1 cellular context compared by ENCODE assay signal in genomic region chr20:32524871-32525501, GRCh38.
A peak's percentile ranks its signal among the peaks of the same experiment; 100 is the strongest.
TF ChIP-seq lines count a peak whose summit lies in the region.

No MANE protein-coding gene starts in this region.

TF ChIP-seq in HepG2, 621 proteins besides CTCF, POLR2A, EP300 and RAD21:
- no peak for TF ChIP-seq ZNF44 (CRISPR knock-in tag; IDR thresholded peaks at IDR 0.05)
- TF ChIP-seq IKZF5 (CRISPR knock-in tag; IDR thresholded peaks at IDR 0.05), result no peak
- TF ChIP-seq ZFY (CRISPR knock-in tag; IDR thresholded peaks at IDR 0.05), result peak; percentile 10; the same call in 1 of the 2 replicates
- peak; percentile 30; the same call in 1 of the 2 replicates for TF ChIP-seq ZFP91 (CRISPR knock-in tag; IDR thresholded peaks at IDR 0.05; ENCODE audit: borderline replicate concordance)
- TF ChIP-seq HNRNPL (IDR thresholded peaks at IDR 0.05; ENCODE audit: low read depth, low read length), result peak; percentile 95
- TF ChIP-seq NR0B2 (CRISPR knock-in tag; IDR thresholded peaks at IDR 0.05), result peak; percentile 40; the same call in 1 of the 2 replicates
- peak; percentile 50 for TF ChIP-seq IKZF4 (CRISPR knock-in tag; IDR thresholded peaks at IDR 0.05; ENCODE audit: borderline replicate concordance, low read depth, not compliant biosample characterization)
- TF ChIP-seq RARG (CRISPR knock-in tag; IDR thresholded peaks at IDR 0.05; ENCODE audit: low read depth), result no peak
- peak; percentile 36; the same call in 1 of the 2 replicates for TF ChIP-seq ZNF768 (CRISPR knock-in tag; IDR thresholded peaks at IDR 0.05)
- peak; percentile 28; the same call in 1 of the 2 replicates for TF ChIP-seq LCORL (IDR thresholded peaks at IDR 0.05)
- no peak for TF ChIP-seq LCORL (CRISPR knock-in tag; IDR thresholded peaks at IDR 0.05)
- TF ChIP-seq ZNF891 (CRISPR knock-in tag; IDR thresholded peaks at IDR 0.05), result peak; percentile 70
- TF ChIP-seq EED (CRISPR knock-in tag; IDR thresholded peaks at IDR 0.05), result peak; percentile 31; the same call in 1 of the 2 replicates
- TF ChIP-seq ZNF264 (CRISPR knock-in tag; IDR thresholded peaks at IDR 0.05), result no peak
- peak; percentile 68; the same call in 1 of the 2 replicates for TF ChIP-seq ZBTB33 (CRISPR knock-in tag; IDR thresholded peaks at IDR 0.05)
- peak; percentile 85 for TF ChIP-seq HIC2 (CRISPR knock-in tag; IDR thresholded peaks at IDR 0.05; ENCODE audit: low read depth)
- no peak for TF ChIP-seq ZNF652 (CRISPR knock-in tag; IDR thresholded peaks at IDR 0.05; ENCODE audit: borderline replicate concordance, low read depth)
- no peak for TF ChIP-seq TCF7 (IDR thresholded peaks at IDR 0.05; ENCODE audit: low read depth)
- TF ChIP-seq SAFB2 (CRISPR knock-in tag; IDR thresholded peaks at IDR 0.05; ENCODE audit: borderline replicate concordance, low read depth), result peak; percentile 53; the same call in 1 of the 2 replicates
- TF ChIP-seq ZBTB38 (CRISPR knock-in tag; IDR thresholded peaks at IDR 0.05), result peak; percentile 69; the same call in 1 of the 2 replicates
- 0 out of 2 replicates have a peak, but pooled peaks have one; percentile 3 for TF ChIP-seq ZNF619 (CRISPR knock-in tag; IDR thresholded peaks at IDR 0.05)
- TF ChIP-seq MTA1 (CRISPR knock-in tag; IDR thresholded peaks at IDR 0.05; ENCODE audit: borderline replicate concordance), result peak; percentile 81; the same call in 1 of the 2 replicates
- TF ChIP-seq DPF2 (CRISPR knock-in tag; IDR thresholded peaks at IDR 0.05; ENCODE audit: borderline replicate concordance, low read depth), result no peak
- peak; percentile 77 for TF ChIP-seq ZNF687 (CRISPR knock-in tag; IDR thresholded peaks at IDR 0.05)
- peak; percentile 56; the same call in 1 of the 2 replicates for TF ChIP-seq NFKB2 (CRISPR knock-in tag; IDR thresholded peaks at IDR 0.05; ENCODE audit: borderline replicate concordance)
- 0 out of 2 replicates have a peak, but pooled peaks have one; percentile 40 for TF ChIP-seq PCBP1 (IDR thresholded peaks at IDR 0.05; ENCODE audit: borderline replicate concordance, low read depth, low read length)
- TF ChIP-seq AFF4 (CRISPR knock-in tag; IDR thresholded peaks at IDR 0.05), result no peak
- 0 out of 2 replicates have a peak, but pooled peaks have one; percentile 41 for TF ChIP-seq HOXD1 (CRISPR knock-in tag; IDR thresholded peaks at IDR 0.05)
- 0 out of 2 replicates have a peak, but pooled peaks have one; percentile 57 for TF ChIP-seq ZSCAN21 (CRISPR knock-in tag; IDR thresholded peaks at IDR 0.05; ENCODE audit: borderline replicate concordance)
- TF ChIP-seq NFIB (CRISPR knock-in tag; IDR thresholded peaks at IDR 0.05; ENCODE audit: borderline replicate concordance), result peak; percentile 70; the same call in 1 of the 2 replicates
- TF ChIP-seq MXD1 (CRISPR knock-in tag; IDR thresholded peaks at IDR 0.05), result peak; percentile 21; the same call in 1 of the 2 replicates
- TF ChIP-seq HNRNPK (IDR thresholded peaks at IDR 0.05; ENCODE audit: low read depth, low read length, poor library complexity, severe bottlenecking), result peak; percentile 28
- TF ChIP-seq PHF20 (CRISPR knock-in tag; IDR thresholded peaks at IDR 0.05), result 0 out of 2 replicates have a peak, but pooled peaks have one; percentile 3
- TF ChIP-seq TERF1 (CRISPR knock-in tag; IDR thresholded peaks at IDR 0.05), result peak; percentile 68; the same call in 1 of the 2 replicates
- TF ChIP-seq KMT2B (CRISPR knock-in tag; IDR thresholded peaks at IDR 0.05), result no peak
- TF ChIP-seq ZNF292 (CRISPR knock-in tag; IDR thresholded peaks at IDR 0.05; ENCODE audit: borderline replicate concordance, low read depth), result 0 out of 2 replicates have a peak, but pooled peaks have one; percentile 19
- TF ChIP-seq ZNF614 (CRISPR knock-in tag; IDR thresholded peaks at IDR 0.05; ENCODE audit: borderline replicate concordance), result no peak
- TF ChIP-seq HOXA3 (CRISPR knock-in tag; IDR thresholded peaks at IDR 0.05), result 0 out of 2 replicates have a peak, but pooled peaks have one; percentile 20
- TF ChIP-seq ZBTB7A (CRISPR knock-in tag; IDR thresholded peaks at IDR 0.05), result 0 out of 2 replicates have a peak, but pooled peaks have one; percentile 49
TF ChIP-seq in HepG2: peak in this region for 28.
